Comparison of ENCODE assay signal across 18 cellular contexts in genomic region chr14:80464531-80465149, GRCh38.
"Had no signal": no experiment of that assay in that cellular context is flagged by ENCODE, and none has a peak within 500 bp of the region (broad histone marks: within the 10 kb centered on the region; RNA-seq: fewer than 3 reads in every experiment).

No MANE protein-coding gene starts in this region.

- H3K9me3 ChIP-seq: adrenal gland, esophagus muscularis mucosa, gastroesophageal sphincter, sigmoid colon, stomach had no signal

- H3K27me3 ChIP-seq: adrenal gland, esophagus muscularis mucosa, gastroesophageal sphincter, sigmoid colon, stomach had no signal

- H3K4me1 ChIP-seq: adrenal gland, esophagus muscularis mucosa, gastroesophageal sphincter, sigmoid colon, stomach had no signal

- H3K4me3 ChIP-seq: adrenal gland, esophagus muscularis mucosa, gastroesophageal sphincter, sigmoid colon, stomach had no signal

- H3K27ac Mint-ChIP-seq: activated naive CD4-positive, alpha-beta T cell treated with anti-CD3 and anti-CD28 coated beads, Interleukin-2, amount 50 U/mL, for 72 hours; stimulated activated effector memory CD8-positive, alpha-beta T cell treated with anti-CD3 and anti-CD28 coated beads, Interleukin-12 subunit alpha, Interleukin-12 subunit beta, amount 100 ng/mL, for 72 hours; T-helper 1 cell treated with Interleukin-12 subunit alpha and Interleukin-12 subunit beta and Interleukin-4 antibody, amounts not matched to agents 30 μg/mL and 1 μg/mL, for 36 hours had no signal

- DNase-seq: activated CD4-positive, alpha-beta T cell treated with anti-CD3 and anti-CD28 coated beads, Interleukin-2, amount 50 U/mL, for 48 hours; activated gamma-delta T cell; adrenal gland; effector CD4-positive, alpha-beta T cell; midbrain; nucleus accumbens; sigmoid colon; stimulated activated CD4-positive, alpha-beta T cell treated with anti-CD3 and anti-CD28 coated beads, Interleukin-4, amount 100 ng/mL, for 24 hours; stomach; trophoblast cell had no signal

- H3K9me3 Mint-ChIP-seq: stimulated activated effector memory CD8-positive, alpha-beta T cell treated with anti-CD3 and anti-CD28 coated beads, Interleukin-12 subunit alpha, Interleukin-12 subunit beta, amount 100 ng/mL, for 72 hours; T-helper 1 cell treated with Interleukin-12 subunit alpha and Interleukin-12 subunit beta and Interleukin-4 antibody, amounts not matched to agents 30 μg/mL and 1 μg/mL, for 36 hours had no signal

- H3K36me3 ChIP-seq: adrenal gland, esophagus muscularis mucosa, gastroesophageal sphincter, sigmoid colon, stomach had no signal

- H3K4me3 Mint-ChIP-seq: nephron; stimulated activated effector memory CD8-positive, alpha-beta T cell treated with anti-CD3 and anti-CD28 coated beads, Interleukin-12 subunit alpha, Interleukin-12 subunit beta, amount 100 ng/mL, for 72 hours; T-helper 1 cell treated with Interleukin-12 subunit alpha and Interleukin-12 subunit beta and Interleukin-4 antibody, amounts not matched to agents 30 μg/mL and 1 μg/mL, for 36 hours had no signal

- H3K27ac ChIP-seq: adrenal gland, esophagus muscularis mucosa, gastroesophageal sphincter, sigmoid colon, stomach, VCaP had no signal

- ATAC-seq: activated naive CD4-positive, alpha-beta T cell treated with anti-CD3 and anti-CD28 coated beads, Interleukin-2, amount 50 U/mL, for 72 hours; gastroesophageal sphincter; left lobe of liver; stimulated activated effector memory CD8-positive, alpha-beta T cell treated with anti-CD3 and anti-CD28 coated beads, Interleukin-12 subunit alpha, Interleukin-12 subunit beta, amount 100 ng/mL, for 72 hours had no signal

- H3K4me1 Mint-ChIP-seq: stimulated activated effector memory CD8-positive, alpha-beta T cell treated with anti-CD3 and anti-CD28 coated beads, Interleukin-12 subunit alpha, Interleukin-12 subunit beta, amount 100 ng/mL, for 72 hours had no signal

- H3K36me3 Mint-ChIP-seq: activated naive CD4-positive, alpha-beta T cell treated with anti-CD3 and anti-CD28 coated beads, Interleukin-2, amount 50 U/mL, for 72 hours; stimulated activated effector memory CD8-positive, alpha-beta T cell treated with anti-CD3 and anti-CD28 coated beads, Interleukin-12 subunit alpha, Interleukin-12 subunit beta, amount 100 ng/mL, for 72 hours had no signal
